Comparison of ENCODE assay signal across 8 cellular contexts in the genomic region with DNA sequence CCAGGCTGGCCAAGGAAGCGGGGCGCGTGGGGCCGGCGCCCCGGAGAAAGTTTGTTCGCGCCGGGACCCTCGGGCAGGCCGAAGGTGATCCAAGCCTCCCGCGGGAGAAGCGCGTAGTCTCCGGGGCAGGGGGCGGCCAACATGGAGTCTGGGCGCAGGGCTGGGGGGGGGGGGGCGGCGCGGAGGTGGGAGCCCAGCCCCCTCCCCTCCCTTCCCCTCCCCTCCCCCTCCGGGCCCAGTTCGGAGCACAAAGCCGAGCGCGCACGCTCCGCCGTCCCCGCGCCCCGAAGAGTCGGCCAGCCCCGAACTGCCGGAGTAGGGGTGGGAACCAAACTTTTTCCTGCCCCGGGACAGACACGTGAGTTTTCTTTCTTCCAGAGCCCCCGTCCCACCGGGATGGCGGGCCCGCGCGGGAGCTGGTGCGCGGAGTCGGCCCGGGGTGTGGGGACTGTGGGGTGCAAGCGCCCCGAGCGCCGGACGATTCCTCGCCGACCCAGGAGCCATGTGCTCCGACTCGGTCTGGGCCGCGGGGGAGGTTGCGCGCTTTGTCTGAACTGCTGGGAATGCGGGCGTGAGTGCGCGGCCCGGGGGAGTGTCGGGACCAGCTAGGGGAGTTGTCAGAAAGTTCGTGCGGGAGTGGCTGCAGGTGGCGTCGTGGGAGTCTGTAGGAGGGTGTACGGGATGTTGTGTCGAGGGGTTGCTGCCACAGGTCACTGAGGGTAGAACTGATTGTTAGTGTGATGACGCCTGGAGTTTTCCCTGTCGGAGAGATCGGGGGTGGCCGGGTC. TPM values are rescaled to one million over a fixed set of nuclear protein-coding genes. Genes with fewer than 3 reads are reported as not detected.
DNase-seq lines count a peak whose midpoint lies in the region; ATAC-seq and TF ChIP-seq lines count a peak whose summit lies in the region.

No MANE protein-coding gene starts in this region.

- H3K9me3 Mint-ChIP-seq in naive thymus-derived CD4-positive, alpha-beta T cell: peaks cover 0 to 6% (median 0%) of the 10 kb centered on the region in 11 donors

- WGBS in thymus: under 1% methylated on average over 66 of the region's 76 CpGs

- intact Hi-C loops in naive thymus-derived CD4-positive, alpha-beta T cell (cut with micrococcal nuclease): loop anchor here (1.0 to 10.0 kb wide), 3 partner anchors 8 to 1480 kb away; a partner anchor contains a TSS

- H3K4me3 ChIP-seq in naive thymus-derived CD4-positive, alpha-beta T cell (ENCODE audit: low read length): peak overlapping the region; percentile 70
- H3K4me3 ChIP-seq in thymus (ENCODE audit: low read length): peak overlapping the region; percentile 91

- CTCF ChIA-PET in naive thymus-derived CD4-positive, alpha-beta T cell (lab: Charles Lee): interaction anchor here (0.7 to 3.2 kb wide), 5 partner anchors 14 to 30 kb away, joined by 3 to 24 read pairs (median 4); a partner anchor contains a TSS

- peak overlapping the region; percentile 100 for H3K27ac ChIP-seq in naive thymus-derived CD4-positive, alpha-beta T cell (ENCODE audit: low read depth, low read length)
- H3K27ac ChIP-seq in thymus (ENCODE audit: low read depth): peak overlapping the region; percentile 99

- POLR2A ChIA-PET in naive thymus-derived CD4-positive, alpha-beta T cell (lab: Charles Lee): interaction anchor here (0.6 to 9.3 kb wide), 7 partner anchors 9 to 617 kb away, joined by 3 to 123 read pairs (median 7); a partner anchor contains a TSS

- H3K4me1 Mint-ChIP-seq in naive thymus-derived CD4-positive, alpha-beta T cell: peaks cover 27 to 50% (median 40%) of the 10 kb centered on the region in 7 donors

- ATAC-seq in esophagus mucosa: peak; percentile 36
- peak; percentile 9 for ATAC-seq in naive thymus-derived CD4-positive, alpha-beta T cell
- no peak for ATAC-seq in GM21360 (IDR thresholded peaks at IDR 0.05; ENCODE audit: unreplicated experiment)

- H3K4me3 Mint-ChIP-seq in naive thymus-derived CD4-positive, alpha-beta T cell: peak overlapping the region; percentile 88 to 97 (median 90)

- peaks cover 0 to 16% (median 0%) of the 10 kb centered on the region in 3 experiments for H3K36me3 ChIP-seq in naive thymus-derived CD4-positive, alpha-beta T cell (ENCODE audit: control insufficient read depth in 2 of 3, insufficient read depth in 3 of 3, low read length in 3 of 3)
- H3K36me3 ChIP-seq in thymus (ENCODE audit: control insufficient read depth, insufficient read depth): peaks cover 9% of the 10 kb centered on the region

- no peaks in the 10 kb centered on the region for H3K27me3 Mint-ChIP-seq in naive thymus-derived CD4-positive, alpha-beta T cell

- H3K4me1 ChIP-seq in naive thymus-derived CD4-positive, alpha-beta T cell (ENCODE audit: control insufficient read depth in 2 of 2, insufficient read depth in 2 of 2, low read length in 2 of 2): peaks cover 13 to 34% of the 10 kb centered on the region in 2 donors
- peaks cover 15% of the 10 kb centered on the region for H3K4me1 ChIP-seq in thymus (ENCODE audit: control insufficient read depth, insufficient read depth, low read length)

- peaks cover 0 to 17% (median 0%) of the 10 kb centered on the region in 5 donors for H3K36me3 Mint-ChIP-seq in naive thymus-derived CD4-positive, alpha-beta T cell

- H3K9me3 ChIP-seq in naive thymus-derived CD4-positive, alpha-beta T cell (ENCODE audit: control insufficient read depth in 2 of 3, low read length in 3 of 3): no peaks in the 10 kb centered on the region
- H3K9me3 ChIP-seq in thymus (ENCODE audit: control insufficient read depth): no peaks in the 10 kb centered on the region

- peak overlapping the region; percentile 80 to 99 (median 95) for H3K27ac Mint-ChIP-seq in naive thymus-derived CD4-positive, alpha-beta T cell

- TF ChIP-seq CTCF in GM13977 (IDR thresholded peaks at IDR 0.05; ENCODE audit: extremely low read depth, insufficient read depth, missing control alignments): no peak

- no peaks in the 10 kb centered on the region for H3K27me3 ChIP-seq in naive thymus-derived CD4-positive, alpha-beta T cell (ENCODE audit: control insufficient read depth in 2 of 2, insufficient read depth in 2 of 2, low read length in 2 of 2)
- no peaks in the 10 kb centered on the region for H3K27me3 ChIP-seq in thymus (ENCODE audit: control insufficient read depth, insufficient read depth)

- peak; percentile 73 for DNase-seq in GM13977 (ENCODE audit: low spot score)
- DNase-seq in NCI-H510A treated with DMSO at 0.1 percent for 48 hours (lab: John Stamatoyannopoulos, UW): peak; percentile 28
- peak; percentile 76 for DNase-seq in activated CD8-positive, alpha-beta memory T cell treated with anti-CD3 and anti-CD28 coated beads, Interleukin-2, amount 50 U/mL, for 48 hours
- DNase-seq in naive thymus-derived CD4-positive, alpha-beta T cell: peak; percentile 34 to 68 (median 61)
- no peak for DNase-seq in NCI-H1105 (lab: John Stamatoyannopoulos, UW)

- in situ Hi-C loops in GM13977 (cut with MboI; ENCODE audit: low pct_unique_long_range_greater_than_20kb, low sequenced_read_pairs, unreplicated experiment): no loop called here

RNA-seq across cellular contexts. Expression of a gene that starts 1.1 kb away (rescaled TPM):
- total RNA-seq in esophagus mucosa: 7.5 TPM
- total RNA-seq in naive thymus-derived CD4-positive, alpha-beta T cell: 10 to 100 TPM; 35.6 to 44.3 (median 40.7) TPM
- 10 to 100 TPM; 32.1 to 37.7 TPM for polyA plus RNA-seq in naive thymus-derived CD4-positive, alpha-beta T cell
- 14.2 TPM for polyA plus RNA-seq in thymus

RNA-seq across cellular contexts. Expression of a gene that starts 31.1 kb away (rescaled TPM):
- 185 TPM for total RNA-seq in esophagus mucosa
- 100 to 1,000 TPM in 1 of 5 experiments, 10 to 100 TPM in 4; 47.9 to 100 (median 53.1) TPM for total RNA-seq in naive thymus-derived CD4-positive, alpha-beta T cell
- 100 to 1,000 TPM; 104 to 153 TPM for polyA plus RNA-seq in naive thymus-derived CD4-positive, alpha-beta T cell
- polyA plus RNA-seq in thymus: 103 TPM

RNA-seq across cellular contexts. Expression of a gene that starts 33.2 kb away (rescaled TPM):
- 28.8 TPM for total RNA-seq in esophagus mucosa
- total RNA-seq in naive thymus-derived CD4-positive, alpha-beta T cell: 1 to 10 TPM in 1 of 5 experiments, under 1 TPM in 2, not detected in 2; 0.29 to 2.4 (median 0.29) TPM
- polyA plus RNA-seq in naive thymus-derived CD4-positive, alpha-beta T cell: not detected
- polyA plus RNA-seq in thymus: 138 TPM
